2 cellular contexts compared by ENCODE assay signal in genomic region chr10:127923646-127924045, GRCh38.
TF ChIP-seq lines count a peak whose summit lies in the region.

No MANE protein-coding gene starts in this region.

TF ChIP-seq in SK-N-SH, 30 proteins besides CTCF, POLR2A, EP300 and RAD21 (continued from another document):
- TF ChIP-seq NFIC (IDR thresholded peaks at IDR 0.05; ENCODE audit: borderline replicate concordance) = no peak
- no peak for TF ChIP-seq GABPA (IDR thresholded peaks at IDR 0.05; ENCODE audit: low read depth)
- TF ChIP-seq, protein P1, sequence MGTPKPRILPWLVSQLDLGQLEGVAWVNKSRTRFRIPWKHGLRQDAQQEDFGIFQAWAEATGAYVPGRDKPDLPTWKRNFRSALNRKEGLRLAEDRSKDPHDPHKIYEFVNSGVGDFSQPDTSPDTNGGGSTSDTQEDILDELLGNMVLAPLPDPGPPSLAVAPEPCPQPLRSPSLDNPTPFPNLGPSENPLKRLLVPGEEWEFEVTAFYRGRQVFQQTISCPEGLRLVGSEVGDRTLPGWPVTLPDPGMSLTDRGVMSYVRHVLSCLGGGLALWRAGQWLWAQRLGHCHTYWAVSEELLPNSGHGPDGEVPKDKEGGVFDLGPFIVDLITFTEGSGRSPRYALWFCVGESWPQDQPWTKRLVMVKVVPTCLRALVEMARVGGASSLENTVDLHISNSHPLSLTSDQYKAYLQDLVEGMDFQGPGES (IDR thresholded peaks at IDR 0.05; ENCODE audit: low read depth, low read length) = no peak
- TF ChIP-seq JUND (IDR thresholded peaks at IDR 0.05) = no peak
- no peak for TF ChIP-seq NRF1 (IDR thresholded peaks at IDR 0.05; ENCODE audit: low read depth, low read length)
- no peak for TF ChIP-seq MXI1 (IDR thresholded peaks at IDR 0.05; ENCODE audit: low read depth, low read length)
- TF ChIP-seq RFX5 (IDR thresholded peaks at IDR 0.05; ENCODE audit: low read length) = no peak
- no peak for TF ChIP-seq TEAD4 (IDR thresholded peaks at IDR 0.05; ENCODE audit: borderline replicate concordance, insufficient read depth)
- TF ChIP-seq FOSL2 (IDR thresholded peaks at IDR 0.05; ENCODE audit: borderline replicate concordance, low read depth) = no peak
- TF ChIP-seq ELF1 (IDR thresholded peaks at IDR 0.05) = no peak
- no peak for TF ChIP-seq FOXM1 (IDR thresholded peaks at IDR 0.05; ENCODE audit: low read depth)
- TF ChIP-seq RXRA (IDR thresholded peaks at IDR 0.05; ENCODE audit: borderline replicate concordance, low read depth) = no peak
- no peak for TF ChIP-seq FOXJ3 (CRISPR knock-in tag; IDR thresholded peaks at IDR 0.05)
- TF ChIP-seq REST (IDR thresholded peaks at IDR 0.05; ENCODE audit: low read depth, low read length) = no peak
TF ChIP-seq in SK-N-SH: peak in this region for 0.

TF ChIP-seq in SK-N-SH treated with all-trans-retinoic acid at 6 μM for 48 hours, 23 proteins besides CTCF, POLR2A, EP300 and RAD21:
- TF ChIP-seq CSRNP3 (CRISPR knock-in tag; IDR thresholded peaks at IDR 0.05) (no peak), ZNF70 (CRISPR knock-in tag; IDR thresholded peaks at IDR 0.05) (no peak), ARNTL (CRISPR knock-in tag; IDR thresholded peaks at IDR 0.05; ENCODE audit: borderline replicate concordance, low read depth) (no peak), RARB (CRISPR knock-in tag; IDR thresholded peaks at IDR 0.05) (no peak), ZFP3 (CRISPR knock-in tag; IDR thresholded peaks at IDR 0.05) (no peak), BACH2 (CRISPR knock-in tag; IDR thresholded peaks at IDR 0.05; ENCODE audit: borderline replicate concordance) (no peak), GLIS3 (CRISPR knock-in tag; IDR thresholded peaks at IDR 0.05) (no peak), TSHZ2 (CRISPR knock-in tag; IDR thresholded peaks at IDR 0.05) (no peak), CSDC2 (CRISPR knock-in tag; IDR thresholded peaks at IDR 0.05) (no peak), OSR1 (CRISPR knock-in tag; IDR thresholded peaks at IDR 0.05) (no peak), SNAI2 (CRISPR knock-in tag; IDR thresholded peaks at IDR 0.05) (no peak), TOX (CRISPR knock-in tag; IDR thresholded peaks at IDR 0.05; ENCODE audit: borderline replicate concordance) (no peak), ZNF8 (CRISPR knock-in tag; IDR thresholded peaks at IDR 0.05) (no peak), ZNF565 (CRISPR knock-in tag; conservative IDR thresholded peaks at IDR 0.05; ENCODE audit: low read depth) (no peak), PPARA (CRISPR knock-in tag; IDR thresholded peaks at IDR 0.05; ENCODE audit: borderline replicate concordance) (no peak), POU6F1 (CRISPR knock-in tag; IDR thresholded peaks at IDR 0.05; ENCODE audit: borderline replicate concordance, low read depth) (no peak), ESRRG (CRISPR knock-in tag; IDR thresholded peaks at IDR 0.05) (no peak)
- TF ChIP-seq, protein P2, sequence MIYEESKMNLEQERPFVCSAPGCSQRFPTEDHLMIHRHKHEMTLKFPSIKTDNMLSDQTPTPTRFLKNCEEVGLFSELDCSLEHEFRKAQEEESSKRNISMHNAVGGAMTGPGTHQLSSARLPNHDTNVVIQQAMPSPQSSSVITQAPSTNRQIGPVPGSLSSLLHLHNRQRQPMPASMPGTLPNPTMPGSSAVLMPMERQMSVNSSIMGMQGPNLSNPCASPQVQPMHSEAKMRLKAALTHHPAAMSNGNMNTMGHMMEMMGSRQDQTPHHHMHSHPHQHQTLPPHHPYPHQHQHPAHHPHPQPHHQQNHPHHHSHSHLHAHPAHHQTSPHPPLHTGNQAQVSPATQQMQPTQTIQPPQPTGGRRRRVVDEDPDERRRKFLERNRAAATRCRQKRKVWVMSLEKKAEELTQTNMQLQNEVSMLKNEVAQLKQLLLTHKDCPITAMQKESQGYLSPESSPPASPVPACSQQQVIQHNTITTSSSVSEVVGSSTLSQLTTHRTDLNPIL (CRISPR knock-in tag; IDR thresholded peaks at IDR 0.05; ENCODE audit: low read depth) = no peak
TF ChIP-seq in SK-N-SH treated with all-trans-retinoic acid at 6 μM for 48 hours: peak in this region for 0.
